Comparison of ENCODE assay signal across 1 cellular context in the genomic region with DNA sequence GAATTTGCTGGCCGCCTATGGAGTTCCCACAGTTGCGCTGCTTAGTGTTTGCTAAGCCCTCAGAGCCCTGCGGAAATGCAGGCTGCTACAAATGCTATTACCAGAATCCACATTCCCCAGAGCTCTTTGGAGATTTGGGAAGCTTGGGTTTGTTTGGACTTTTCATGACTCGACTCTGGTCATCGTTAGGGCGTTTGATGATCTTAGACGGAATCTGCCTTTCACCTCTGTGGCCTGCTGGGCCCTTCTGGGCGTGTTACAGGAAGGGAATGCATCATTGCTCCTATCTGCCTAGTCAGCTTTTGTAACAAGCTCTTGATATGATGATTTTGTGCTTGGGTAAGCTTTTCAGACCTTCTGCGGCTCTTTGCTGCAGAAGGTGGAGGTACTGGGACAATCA.
TF ChIP-seq lines count a peak whose summit lies in the region.

No MANE protein-coding gene starts in this region.

TF ChIP-seq in GM23338, 12 proteins besides CTCF, POLR2A, EP300 and RAD21:
- TF ChIP-seq EZH2 (IDR thresholded peaks at IDR 0.05; ENCODE audit: low read depth, unreplicated experiment): no peak
